Comparison of ENCODE assay signal across 12 cellular contexts in the genomic region with DNA sequence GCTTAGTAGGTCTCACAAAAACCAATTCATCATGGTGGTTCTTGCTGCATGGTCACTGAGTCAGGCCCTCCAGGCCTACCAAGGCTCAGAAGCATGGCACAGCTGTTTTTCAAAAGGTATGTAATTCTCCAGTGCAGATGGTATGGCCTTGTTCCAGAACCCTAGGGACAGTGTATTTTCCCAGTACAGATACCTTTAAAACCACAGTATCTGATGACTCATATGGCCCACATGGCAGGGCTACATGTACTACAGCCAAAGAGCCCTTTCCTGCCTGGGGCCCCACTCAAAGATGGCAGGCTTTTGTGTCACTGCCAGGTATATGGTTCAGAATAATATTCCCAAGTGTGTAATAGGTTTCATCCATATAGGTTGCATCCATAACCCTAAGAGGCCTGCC. TPM values are rescaled to one million over a fixed set of nuclear protein-coding genes. Genes with fewer than 3 reads are reported as not detected.
DNase-seq lines count a peak whose midpoint lies in the region; ATAC-seq and TF ChIP-seq lines count a peak whose summit lies in the region.
"Had no signal": no experiment of that assay in that cellular context is flagged by ENCODE, and none has a peak within 500 bp of the region (broad histone marks: within the 10 kb centered on the region; RNA-seq: fewer than 3 reads in every experiment).

No MANE protein-coding gene starts in this region.

- no peak overlapping the region for H3K4me3 ChIP-seq in brain microvascular endothelial cell (ENCODE audit: low read depth, low read length)
- no peak overlapping the region for H3K4me3 ChIP-seq in skeletal muscle cell (ENCODE audit: low read depth, low read length)
- H3K4me3 ChIP-seq in A673 (ENCODE audit: low read depth, low read length, poor library complexity, severe bottlenecking): no peak overlapping the region
- no peak overlapping the region for H3K4me3 ChIP-seq in effector memory CD4-positive, alpha-beta T cell (ENCODE audit: insufficient read depth, low read depth, low read length, poor library complexity, severe bottlenecking)
- H3K4me3 ChIP-seq: right atrium auricular region had no signal

- CTCF ChIA-PET in A673 (lab: Charles Lee): no interaction called here

- H3K9me3 ChIP-seq in A673 (ENCODE audit: low read depth, low read length, poor library complexity, severe bottlenecking): no peaks in the 10 kb centered on the region
- H3K9me3 ChIP-seq in effector memory CD4-positive, alpha-beta T cell (ENCODE audit: control insufficient read depth, low read length): no peaks in the 10 kb centered on the region
- H3K9me3 ChIP-seq: right atrium auricular region had no signal

- BruUV-seq in A673 (replicated peaks; lab: Mats Ljungman, UMichigan): no TSS peak

- ATAC-seq in left colon: no peak

- POLR2A ChIA-PET in A673 (lab: Charles Lee; ENCODE audit: low non-redundant PET): no interaction called here

- TF ChIP-seq CTCF in brain microvascular endothelial cell (IDR thresholded peaks at IDR 0.05; ENCODE audit: low read depth, low read length, missing control alignments): no peak
- no peak for TF ChIP-seq CTCF in A673 (conservative IDR thresholded peaks at IDR 0.05; ENCODE audit: low read depth, low read length)

- H3K36me3 ChIP-seq in brain microvascular endothelial cell (replicated peaks) (no peaks in the 10 kb centered on the region), A673 (ENCODE audit: insufficient read depth, low read length, poor library complexity, severe bottlenecking) (no peaks in the 10 kb centered on the region)
- no peaks in the 10 kb centered on the region for H3K36me3 ChIP-seq in effector memory CD4-positive, alpha-beta T cell (ENCODE audit: control insufficient read depth, insufficient read depth, low read length)
- H3K36me3 ChIP-seq: right atrium auricular region had no signal

- no peaks in the 10 kb centered on the region for H3K4me1 ChIP-seq in A673 (ENCODE audit: insufficient read depth, low read length, poor library complexity, severe bottlenecking)
- peaks cover 5% of the 10 kb centered on the region for H3K4me1 ChIP-seq in effector memory CD4-positive, alpha-beta T cell (ENCODE audit: control insufficient read depth, insufficient read depth, low read length, poor library complexity, severe bottlenecking)

- intact Hi-C loops in A673 (cut with micrococcal nuclease; ENCODE audit: unreplicated experiment) (no loop called here), left colon (cut with DNase I, micrococcal nuclease) (no loop called here)

- H3K27me3 ChIP-seq in brain microvascular endothelial cell (replicated peaks) (no peaks in the 10 kb centered on the region), A673 (replicated peaks; ENCODE audit: insufficient read depth, low read depth, low read length, poor library complexity) (no peaks in the 10 kb centered on the region)
- H3K27me3 ChIP-seq in effector memory CD4-positive, alpha-beta T cell (replicated peaks; ENCODE audit: control insufficient read depth, insufficient read depth, low read length, poor library complexity, severe bottlenecking): no peaks in the 10 kb centered on the region
- H3K27me3 ChIP-seq: right atrium auricular region had no signal

- H3K27ac ChIP-seq in brain microvascular endothelial cell (no peak overlapping the region), A673 (ENCODE audit: low read depth, low read length, poor library complexity, severe bottlenecking) (no peak overlapping the region)
- no peak overlapping the region for H3K27ac ChIP-seq in effector memory CD4-positive, alpha-beta T cell (ENCODE audit: insufficient read depth, low read length, poor library complexity, severe bottlenecking)
- H3K27ac ChIP-seq: right atrium auricular region, VCaP had no signal

- in situ Hi-C loops in brain microvascular endothelial cell (cut with HindIII; ENCODE audit: low pct_ligation_motif_present, low sequenced_read_pairs): no loop called here

- DNase-seq in activated CD4-positive, CD25-positive, alpha-beta regulatory T cell treated with anti-CD3 and anti-CD28 coated beads, Interleukin-2, amount 50 U/mL, for 72 hours: peak; percentile 26
- no peak for DNase-seq in activated CD4-positive, CD25-positive, alpha-beta regulatory T cell (lab: John Stamatoyannopoulos, UW)
- DNase-seq in NCI-H446 (lab: John Stamatoyannopoulos, UW) (peak; percentile 26 to 85), brain microvascular endothelial cell (peak; percentile 76), skeletal muscle cell (ENCODE audit: low read depth) (peak; percentile 77), A673 (ENCODE audit: low spot score) (no peak), left colon (no peak)
- DNase-seq in effector memory CD4-positive, alpha-beta T cell: no peak
- DNase-seq: cerebellar nuclear complex had no signal

RNA-seq across cellular contexts. Expression of a gene that starts 16.5 kb away (rescaled TPM):
- total RNA-seq in A673 (2021) (not detected in 2 replicates), left colon (not detected)
- total RNA-seq: B cell, right atrium auricular region had no signal

RNA-seq across cellular contexts. Expression of a gene that starts 29.7 kb away (rescaled TPM):
- total RNA-seq in A673 (2021) (not detected in 2 replicates), left colon (not detected)
- total RNA-seq: B cell, right atrium auricular region had no signal

Comparison
In these comparisons a context has a peak if more than half of its experiments do, and no peak if none do; other contexts are left out.
1. DNase-seq: peak in activated CD4-positive, CD25-positive, alpha-beta regulatory T cell treated with anti-CD3 and anti-CD28 coated beads, Interleukin-2, amount 50 U/mL, for 72 hours (single experiment), NCI-H446 (2 of 2), brain microvascular endothelial cell (single experiment) and skeletal muscle cell (single experiment); none in activated CD4-positive, CD25-positive, alpha-beta regulatory T cell (0 of 4), A673 (single experiment), left colon (0 of 2) and effector memory CD4-positive, alpha-beta T cell (0 of 3).